1 cellular context compared by ENCODE assay signal in genomic region chr7:36048141-36048901, GRCh38.
TF ChIP-seq lines count a peak whose summit lies in the region.

No MANE protein-coding gene starts in this region.

TF ChIP-seq in SK-N-SH, 30 proteins besides CTCF, POLR2A, EP300 and RAD21 (continued from another document):
- TF ChIP-seq IRF3 (IDR thresholded peaks at IDR 0.05; ENCODE audit: low read depth, low read length) (no peak), FOSL2 (IDR thresholded peaks at IDR 0.05; ENCODE audit: borderline replicate concordance, low read depth) (peak; percentile 69; the same call in 1 of the 2 replicates), USF2 (IDR thresholded peaks at IDR 0.05; ENCODE audit: borderline replicate concordance, low read depth, low read length) (no peak), PBX3 (IDR thresholded peaks at IDR 0.05) (peak; percentile 98), MAX (IDR thresholded peaks at IDR 0.05; ENCODE audit: low read depth) (peak; percentile 79), JUND (IDR thresholded peaks at IDR 0.05) (peak; percentile 96), RCOR1 (IDR thresholded peaks at IDR 0.05; ENCODE audit: low read length) (peak; percentile 87), REST (IDR thresholded peaks at IDR 0.05; ENCODE audit: low read depth, low read length) (0 out of 2 replicates have a peak, but pooled peaks have one; percentile 13), RFX5 (IDR thresholded peaks at IDR 0.05; ENCODE audit: low read length) (no peak), SIN3A (IDR thresholded peaks at IDR 0.05; ENCODE audit: borderline replicate concordance, low read depth, low read length) (peak; percentile 49), GABPA (IDR thresholded peaks at IDR 0.05; ENCODE audit: low read depth) (no peak), YY1 (IDR thresholded peaks at IDR 0.05; ENCODE audit: low read depth) (peak; percentile 32; the same call in 1 of the 2 replicates), RXRA (IDR thresholded peaks at IDR 0.05; ENCODE audit: borderline replicate concordance, low read depth) (peak; percentile 96), TCF12 (IDR thresholded peaks at IDR 0.05) (peak; percentile 97), MXI1 (IDR thresholded peaks at IDR 0.05; ENCODE audit: low read depth, low read length) (no peak), FOXM1 (IDR thresholded peaks at IDR 0.05; ENCODE audit: low read depth) (peak; percentile 89), SMC3 (IDR thresholded peaks at IDR 0.05; ENCODE audit: low read depth, low read length) (no peak), TEAD4 (IDR thresholded peaks at IDR 0.05; ENCODE audit: borderline replicate concordance, insufficient read depth) (peak; percentile 94), USF1 (IDR thresholded peaks at IDR 0.05; ENCODE audit: borderline replicate concordance, low read depth) (no peak), CHD2 (IDR thresholded peaks at IDR 0.05; ENCODE audit: low read length, partially characterized antibody) (peak; percentile 87), TAF1 (IDR thresholded peaks at IDR 0.05; ENCODE audit: borderline replicate concordance, low read depth, low read length) (no peak), MEF2A (IDR thresholded peaks at IDR 0.05; ENCODE audit: borderline replicate concordance, low read depth) (peak; percentile 99), FOXJ3 (CRISPR knock-in tag; IDR thresholded peaks at IDR 0.05) (no peak), POLR2AphosphoS5 (IDR thresholded peaks at IDR 0.05; ENCODE audit: low read depth, low read length) (peak; percentile 77), NRF1 (IDR thresholded peaks at IDR 0.05; ENCODE audit: low read depth, low read length) (no peak), ZBTB33 (IDR thresholded peaks at IDR 0.05; ENCODE audit: borderline replicate concordance, low read depth) (peak; percentile 89), ELF1 (IDR thresholded peaks at IDR 0.05) (no peak; the same call in 1 of the 2 replicates), NFIC (IDR thresholded peaks at IDR 0.05; ENCODE audit: borderline replicate concordance) (peak; percentile 100)
